In genomic region chr14:91607322-91608047, GRCh38 we compare ENCODE assay signal across 1 cellular context.
TF ChIP-seq lines count a peak whose summit lies in the region.

No MANE protein-coding gene starts in this region.

TF ChIP-seq in SK-N-SH treated with all-trans-retinoic acid at 6 μM for 48 hours, 23 proteins besides CTCF, POLR2A, EP300 and RAD21 (continued from another document):
- TF ChIP-seq PATZ1 (CRISPR knock-in tag; IDR thresholded peaks at IDR 0.05; ENCODE audit: borderline replicate concordance): no peak
- TF ChIP-seq ZNF70 (CRISPR knock-in tag; IDR thresholded peaks at IDR 0.05): no peak
- TF ChIP-seq CSRNP3 (CRISPR knock-in tag; IDR thresholded peaks at IDR 0.05): no peak
